In genomic region chr12:56257071-56257470, GRCh38 we compare ENCODE assay signal across 9 cellular contexts. TPM values are rescaled to one million over a fixed set of nuclear protein-coding genes. Genes with fewer than 3 reads are reported as not detected.
DNase-seq lines count a peak whose midpoint lies in the region; ATAC-seq and TF ChIP-seq lines count a peak whose summit lies in the region.
"Had no signal": no experiment of that assay in that cellular context is flagged by ENCODE, and none has a peak within 500 bp of the region (broad histone marks: within the 10 kb centered on the region; RNA-seq: fewer than 3 reads in every experiment).

No MANE protein-coding gene starts in this region.

- no peak for ATAC-seq in body of pancreas
- ATAC-seq in upper lobe of right lung = no peak
- ATAC-seq in GM18861 (IDR thresholded peaks at IDR 0.05; ENCODE audit: unreplicated experiment) = no peak

- intact Hi-C loops in body of pancreas (cut with DNase I) (no loop called here), upper lobe of right lung (cut with DNase I) (no loop called here)

- peak overlapping the region; percentile 57 for H3K27ac Mint-ChIP-seq in activated naive CD4-positive, alpha-beta T cell treated with anti-CD3 and anti-CD28 coated beads, Interleukin-2, amount 50 U/mL, for 24 hours

- H3K4me1 Mint-ChIP-seq in activated naive CD4-positive, alpha-beta T cell treated with anti-CD3 and anti-CD28 coated beads, Interleukin-2, amount 50 U/mL, for 24 hours = peaks cover 23% of the 10 kb centered on the region

- peak overlapping the region; percentile 59 to 82 for H3K4me3 ChIP-seq in body of pancreas
- peak overlapping the region; percentile 99 for H3K4me3 ChIP-seq in mesodermal cell (ENCODE audit: extremely low read depth, insufficient read depth, low read length, poor library complexity, severe bottlenecking)
- H3K4me3 ChIP-seq in upper lobe of right lung = peak overlapping the region; percentile 88

- H3K27ac ChIP-seq in body of pancreas = peak overlapping the region in 1 of 4 donors; percentile 89
- H3K27ac ChIP-seq in mesodermal cell (ENCODE audit: low read depth, low read length, severe bottlenecking) = peak overlapping the region; percentile 59
- H3K27ac ChIP-seq in upper lobe of right lung = peak overlapping the region; percentile 71

- H3K9me3 ChIP-seq in body of pancreas (no peaks in the 10 kb centered on the region), mesodermal cell (ENCODE audit: control insufficient read depth, low read length) (no peaks in the 10 kb centered on the region), upper lobe of right lung (no peaks in the 10 kb centered on the region)

- TF ChIP-seq CTCF in body of pancreas (IDR thresholded peaks at IDR 0.05) = no peak
- no peak for TF ChIP-seq CTCF in upper lobe of right lung (IDR thresholded peaks at IDR 0.05)

- no peaks in the 10 kb centered on the region for H3K9me3 Mint-ChIP-seq in activated naive CD4-positive, alpha-beta T cell treated with anti-CD3 and anti-CD28 coated beads, Interleukin-2, amount 50 U/mL, for 24 hours

- peak overlapping the region; percentile 85 for H3K4me3 Mint-ChIP-seq in activated naive CD4-positive, alpha-beta T cell treated with anti-CD3 and anti-CD28 coated beads, Interleukin-2, amount 50 U/mL, for 24 hours

- H3K27me3 ChIP-seq in body of pancreas = no peaks in the 10 kb centered on the region
- no peaks in the 10 kb centered on the region for H3K27me3 ChIP-seq in upper lobe of right lung

- DNase-seq in activated naive CD4-positive, alpha-beta T cell (lab: John Stamatoyannopoulos, UW) = no peak
- DNase-seq in body of pancreas = no peak
- DNase-seq in upper lobe of right lung = no peak
- no peak for DNase-seq in Kasumi-1 (lab: John Stamatoyannopoulos, UW)
- no peak for DNase-seq in DMS79 treated with DMSO at 0.1 percent for 48 hours (lab: John Stamatoyannopoulos, UW)
- DNase-seq: stimulated activated CD4-positive, alpha-beta T cell treated with anti-CD3 and anti-CD28 coated beads, Interleukin-2, amount 100 ng/mL, for 48 hours had no signal

- 66 to 72% methylated on average over 4 to 8 of the region's 8 CpGs for WGBS in body of pancreas, 2 donors
- 17 to 39% methylated on average over 3 to 8 of the region's 8 CpGs for WGBS in mesodermal cell (ENCODE audit: insufficient coverage in 2 of 2), 2 experiments

- peaks cover 5% of the 10 kb centered on the region for H3K36me3 Mint-ChIP-seq in activated naive CD4-positive, alpha-beta T cell treated with anti-CD3 and anti-CD28 coated beads, Interleukin-2, amount 50 U/mL, for 24 hours

- H3K4me1 ChIP-seq in body of pancreas (peaks cover 27% of the 10 kb centered on the region), mesodermal cell (ENCODE audit: control insufficient read depth, insufficient read depth, low read length, poor library complexity, severe bottlenecking) (peaks cover 11% of the 10 kb centered on the region), upper lobe of right lung (peaks cover 18% of the 10 kb centered on the region)

- H3K36me3 ChIP-seq in body of pancreas (replicated peaks in 1 of 2; ENCODE audit: insufficient read depth in 1 of 2, low read depth in 2 of 2) (peaks cover 0 to 23% of the 10 kb centered on the region in 2 donors), mesodermal cell (ENCODE audit: control insufficient read depth, insufficient read depth, low read length) (peaks cover 52% of the 10 kb centered on the region), upper lobe of right lung (peaks cover 49% of the 10 kb centered on the region)

- no peak for TF ChIP-seq POLR2A in body of pancreas (IDR thresholded peaks at IDR 0.05)

- H3K27me3 Mint-ChIP-seq in activated naive CD4-positive, alpha-beta T cell treated with anti-CD3 and anti-CD28 coated beads, Interleukin-2, amount 50 U/mL, for 24 hours = no peaks in the 10 kb centered on the region

RNA-seq across cellular contexts. Expression of gene ANKRD52, which starts 1.1 kb away (rescaled TPM):
- 10 to 100 TPM; 15.2 to 21.0 TPM for total RNA-seq in body of pancreas
- 29.7 TPM for polyA plus RNA-seq in mesodermal cell (2013, experiment 1 of 2)
- 24.0 TPM for polyA plus RNA-seq in mesodermal cell (2013, experiment 2 of 2)
- total RNA-seq in upper lobe of right lung = 28.0 TPM

RNA-seq across cellular contexts. Expression of gene COQ10A, which starts 9.7 kb away (rescaled TPM):
- total RNA-seq in body of pancreas (10 to 100 TPM; 28.0 to 34.9 TPM), upper lobe of right lung (12.0 TPM)
- polyA plus RNA-seq in mesodermal cell (2013, experiment 1 of 2) = 12.9 TPM
- polyA plus RNA-seq in mesodermal cell (2013, experiment 2 of 2) = 12.0 TPM

RNA-seq across cellular contexts. Expression of gene SLC39A5, which starts 27.2 kb away (rescaled TPM):
- 100 to 1,000 TPM; 306 to 333 TPM for total RNA-seq in body of pancreas
- 0.33 TPM for polyA plus RNA-seq in mesodermal cell (2013, experiment 1 of 2)
- not detected for polyA plus RNA-seq in mesodermal cell (2013, experiment 2 of 2)
- 0.87 TPM for total RNA-seq in upper lobe of right lung

RNA-seq across cellular contexts. Expression of gene NABP2, which starts 32.9 kb away (rescaled TPM):
- total RNA-seq in body of pancreas (10 to 100 TPM; 11.9 to 16.3 TPM), upper lobe of right lung (19.8 TPM)
- polyA plus RNA-seq in mesodermal cell (2013, experiment 1 of 2) = 20.2 TPM
- 18.6 TPM for polyA plus RNA-seq in mesodermal cell (2013, experiment 2 of 2)

RNA-seq across cellular contexts. Expression of gene RNF41, which starts 35.3 kb away (rescaled TPM):
- total RNA-seq in body of pancreas (10 to 100 TPM; 13.2 TPM), upper lobe of right lung (51.6 TPM)
- polyA plus RNA-seq in mesodermal cell (2013, experiment 1 of 2) = 61.5 TPM
- polyA plus RNA-seq in mesodermal cell (2013, experiment 2 of 2) = 47.4 TPM

Comparison
In these comparisons a context has a peak if more than half of its experiments do, and no peak if none do; other contexts are left out.
1. RNA of gene SLC39A5, which starts 27.2 kb away (total RNA-seq): 306 to 333 TPM in body of pancreas; 0.87 TPM in upper lobe of right lung (single experiment); every median in the first group is over 100 times any median in the second.
2. Peak in every context shown above with its lines, with median percentiles within 50 percentile points of each other: H3K4me3 ChIP-seq.